Comparison of ENCODE assay signal across 1 cellular context in genomic region chr5:154397652-154398406, GRCh38.
TF ChIP-seq lines count a peak whose summit lies in the region.

No MANE protein-coding gene starts in this region.

TF ChIP-seq in SK-N-SH, 30 proteins besides CTCF, POLR2A, EP300 and RAD21 (continued from another document):
- no peak for TF ChIP-seq REST (IDR thresholded peaks at IDR 0.05; ENCODE audit: low read depth, low read length)
- TF ChIP-seq FOXJ3 (CRISPR knock-in tag; IDR thresholded peaks at IDR 0.05): peak; percentile 75; the same call in 1 of the 2 replicates
- no peak for TF ChIP-seq YY1 (IDR thresholded peaks at IDR 0.05; ENCODE audit: low read depth)
- TF ChIP-seq RXRA (IDR thresholded peaks at IDR 0.05; ENCODE audit: borderline replicate concordance, low read depth): no peak
- no peak for TF ChIP-seq RFX5 (IDR thresholded peaks at IDR 0.05; ENCODE audit: low read length)
- TF ChIP-seq, protein P1, sequence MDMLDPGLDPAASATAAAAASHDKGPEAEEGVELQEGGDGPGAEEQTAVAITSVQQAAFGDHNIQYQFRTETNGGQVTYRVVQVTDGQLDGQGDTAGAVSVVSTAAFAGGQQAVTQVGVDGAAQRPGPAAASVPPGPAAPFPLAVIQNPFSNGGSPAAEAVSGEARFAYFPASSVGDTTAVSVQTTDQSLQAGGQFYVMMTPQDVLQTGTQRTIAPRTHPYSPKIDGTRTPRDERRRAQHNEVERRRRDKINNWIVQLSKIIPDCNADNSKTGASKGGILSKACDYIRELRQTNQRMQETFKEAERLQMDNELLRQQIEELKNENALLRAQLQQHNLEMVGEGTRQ (IDR thresholded peaks at IDR 0.05; ENCODE audit: borderline replicate concordance, low read depth, low read length): no peak
TF ChIP-seq in SK-N-SH: peak in this region for 6.
